In the genomic region with DNA sequence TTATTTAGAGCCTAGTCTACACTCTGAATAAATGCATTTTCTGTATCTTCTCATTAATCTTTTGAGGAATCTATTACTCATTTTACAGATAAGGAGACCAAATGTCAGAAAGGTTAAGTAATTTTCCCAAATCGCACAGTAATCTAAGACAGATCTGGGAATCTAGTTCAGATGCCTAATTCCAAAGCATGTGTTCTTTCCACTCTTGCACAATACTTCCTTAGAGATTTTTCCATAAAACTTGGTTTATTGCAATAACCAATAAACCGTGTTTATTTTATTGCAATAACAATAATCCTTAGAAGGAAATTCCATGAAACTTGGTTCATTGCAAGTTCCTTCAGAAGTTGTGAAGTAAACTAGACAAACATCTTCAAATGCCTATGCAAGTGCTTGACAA, we compare ENCODE assay signal across 24 cellular contexts.
"Had no signal": no experiment of that assay in that cellular context is flagged by ENCODE, and none has a peak within 500 bp of the region (broad histone marks: within the 10 kb centered on the region; RNA-seq: fewer than 3 reads in every experiment).

No MANE protein-coding gene starts in this region.

- H3K9me3 Mint-ChIP-seq: activated naive CD4-positive, alpha-beta T cell treated with anti-CD3 and anti-CD28 coated beads, Interleukin-2, amount 50 U/mL, for 72 hours; mesothelial cell of epicardium; nephron progenitor cell; T-helper 1 cell treated with Interleukin-12 subunit alpha and Interleukin-12 subunit beta and Interleukin-4 antibody, amounts not matched to agents 30 μg/mL and 1 μg/mL, for 36 hours had no signal

- H3K27me3 ChIP-seq: adrenal gland, esophagus squamous epithelium, gastrocnemius medialis, sigmoid colon, spleen, tibial artery, uterus had no signal

- H3K36me3 Mint-ChIP-seq: activated naive CD4-positive, alpha-beta T cell treated with anti-CD3 and anti-CD28 coated beads, Interleukin-2, amount 50 U/mL, for 72 hours; mesothelial cell of epicardium had no signal

- H3K4me3 ChIP-seq: adrenal gland, esophagus squamous epithelium, gastrocnemius medialis, lung, sigmoid colon, spleen, tibial artery, uterus had no signal

- FAIRE-seq: kidney had no signal

- ATAC-seq: activated CD4-positive, CD25-positive, alpha-beta regulatory T cell treated with anti-CD3 and anti-CD28 coated beads, Interleukin-2, amount 50 U/mL, for 24 hours; activated naive CD4-positive, alpha-beta T cell treated with anti-CD3 and anti-CD28 coated beads, Interleukin-2, amount 50 U/mL, for 72 hours; activated T-cell treated with anti-CD3 and anti-CD28 coated beads, Interleukin-2, amount 50 U/mL, for 4 hours; gastrocnemius medialis; left lobe of liver had no signal

- H3K9me3 ChIP-seq: adrenal gland, esophagus squamous epithelium, gastrocnemius medialis, sigmoid colon, tibial artery, uterus had no signal

- H3K4me1 ChIP-seq: adrenal gland, esophagus squamous epithelium, gastrocnemius medialis, sigmoid colon, spleen, uterus had no signal

- H3K4me3 Mint-ChIP-seq: activated CD4-positive, alpha-beta T cell treated with anti-CD3 and anti-CD28 coated beads, Interleukin-2, amount 10 ng/mL, durations not matched to agents 7 days and 5 days; activated T-cell treated with anti-CD3 and anti-CD28 coated beads, Interleukin-2, amount 50 U/mL, for 4 hours; mesothelial cell of epicardium; nephron progenitor cell; T-helper 1 cell treated with Interleukin-12 subunit alpha and Interleukin-12 subunit beta and Interleukin-4 antibody, amounts not matched to agents 30 μg/mL and 1 μg/mL, for 36 hours had no signal

- DNase-seq: activated CD4-positive, alpha-beta T cell treated with anti-CD3 and anti-CD28 coated beads, Interleukin-2, amount 10 ng/mL, durations not matched to agents 7 days and 5 days; activated CD8-positive, alpha-beta memory T cell treated with anti-CD3 and anti-CD28 coated beads, Interleukin-2, amount 50 U/mL, for 4 hours; activated gamma-delta T cell treated with Interleukin-2 at 50 U/mL for 16 hours; activated T-cell treated with anti-CD3 and anti-CD28 coated beads, Interleukin-2, amount 50 U/mL, for 4 hours; adrenal gland; effector CD8-positive, alpha-beta T cell; esophagus squamous epithelium; gastrocnemius medialis; head of caudate nucleus; kidney; nephron progenitor cell; nucleus accumbens; sigmoid colon; spleen; stimulated activated CD8-positive, alpha-beta memory T cell treated with anti-CD3 and anti-CD28 coated beads, Interleukin-4, amount 100 ng/mL, for 48 hours; stimulated activated naive CD4-positive, alpha-beta T cell treated with Interleukin-2 at 50 U/mL for 16 hours; tibial artery; uterus had no signal

- H3K27ac ChIP-seq: adrenal gland, esophagus squamous epithelium, gastrocnemius medialis, sigmoid colon, spleen, tibial artery, uterus had no signal

- H3K4me1 Mint-ChIP-seq: activated CD4-positive, alpha-beta T cell treated with anti-CD3 and anti-CD28 coated beads, Interleukin-2, amount 10 ng/mL, durations not matched to agents 7 days and 5 days; mesothelial cell of epicardium; nephron progenitor cell had no signal

- H3K27me3 Mint-ChIP-seq: activated CD4-positive, alpha-beta T cell treated with anti-CD3 and anti-CD28 coated beads, Interleukin-2, amount 10 ng/mL, durations not matched to agents 7 days and 5 days had no signal

- H3K27ac Mint-ChIP-seq: activated CD4-positive, alpha-beta T cell treated with anti-CD3 and anti-CD28 coated beads, Interleukin-2, amount 10 ng/mL, durations not matched to agents 7 days and 5 days; activated naive CD4-positive, alpha-beta T cell treated with anti-CD3 and anti-CD28 coated beads, Interleukin-2, amount 50 U/mL, for 72 hours; mesothelial cell of epicardium; nephron progenitor cell; T-helper 1 cell treated with Interleukin-12 subunit alpha and Interleukin-12 subunit beta and Interleukin-4 antibody, amounts not matched to agents 30 μg/mL and 1 μg/mL, for 36 hours had no signal

- H3K36me3 ChIP-seq: adrenal gland, esophagus squamous epithelium, gastrocnemius medialis, sigmoid colon, spleen, tibial artery, uterus had no signal
